In the genomic region with DNA sequence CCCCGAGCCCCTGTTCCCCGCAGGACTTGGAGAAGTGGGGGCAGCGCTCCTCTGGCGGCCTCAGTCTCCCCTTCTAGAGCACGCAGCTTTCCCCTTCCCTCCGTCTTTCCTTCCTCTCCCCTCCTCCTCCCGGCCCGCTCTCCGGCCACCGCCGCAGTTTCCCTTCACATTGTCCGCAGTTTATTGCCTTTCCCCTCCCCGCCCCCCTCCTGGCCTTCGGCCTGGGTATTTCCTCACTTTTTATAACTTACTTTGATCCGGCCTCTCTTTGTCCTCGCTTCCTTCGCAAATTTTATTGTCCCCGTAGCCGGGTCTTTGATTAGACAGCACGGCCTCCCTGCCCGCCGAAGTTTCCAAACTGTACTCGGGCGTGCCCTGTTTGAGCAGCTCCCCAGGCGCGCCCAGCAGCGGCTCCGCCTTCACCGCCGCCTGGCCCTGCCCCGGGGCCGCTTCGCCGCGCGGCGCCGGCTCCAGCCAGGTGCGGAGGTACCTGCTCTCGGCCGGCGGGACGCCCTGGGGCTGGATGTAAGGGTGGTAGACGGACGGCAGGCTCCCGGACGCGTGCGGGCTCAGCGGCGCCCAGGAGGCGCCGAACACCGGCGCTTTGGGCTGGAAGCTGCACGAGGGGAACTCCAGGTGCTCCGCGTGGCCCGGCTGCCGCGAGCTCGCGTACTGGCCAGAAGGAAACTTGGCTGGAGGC, we compare ENCODE assay signal across 7 cellular contexts. TPM values are rescaled to one million over a fixed set of nuclear protein-coding genes. Genes with fewer than 3 reads are reported as not detected.
DNase-seq lines count a peak whose midpoint lies in the region; ATAC-seq and TF ChIP-seq lines count a peak whose summit lies in the region.
"Had no signal": no experiment of that assay in that cellular context is flagged by ENCODE, and none has a peak within 500 bp of the region (broad histone marks: within the 10 kb centered on the region; RNA-seq: fewer than 3 reads in every experiment).

No MANE protein-coding gene starts in this region.

- peaks cover 0 to 12% (median 0%) of the 10 kb centered on the region in 5 experiments for H3K9me3 Mint-ChIP-seq in brain
- H3K9me3 Mint-ChIP-seq in neural crest cell: no peaks in the 10 kb centered on the region

- CTCF ChIA-PET in A673 (lab: Charles Lee): interaction anchor here (0.6 to 2.6 kb wide), 5 partner anchors 11 to 259 kb away, joined by 3 to 9 read pairs (median 6); no protein-coding TSS in a partner anchor

- no peaks in the 10 kb centered on the region for H3K36me3 Mint-ChIP-seq in brain
- peaks cover 10% of the 10 kb centered on the region for H3K36me3 Mint-ChIP-seq in neural crest cell (ENCODE audit: low read depth)

- peak overlapping the region; percentile 64 for H3K27ac ChIP-seq in A673 (ENCODE audit: low read depth, low read length, poor library complexity, severe bottlenecking)

- TF ChIP-seq CTCF in A673 (conservative IDR thresholded peaks at IDR 0.05; ENCODE audit: low read depth, low read length) (no peak), LNCaP clone FGC (IDR thresholded peaks at IDR 0.05; ENCODE audit: control insufficient read depth, extremely low read depth, insufficient read depth) (no peak), brain (conservative IDR thresholded peaks at IDR 0.05) (no peak), neural crest cell (conservative IDR thresholded peaks at IDR 0.05) (no peak)

- DNase-seq in A673 (ENCODE audit: low spot score) (peak; percentile 54), LNCaP clone FGC (ENCODE audit: low read depth) (peak; percentile 15), neural crest cell (ENCODE audit: low read depth, low spot score) (no peak)

- no TSS peak for BruUV-seq in A673 (replicated peaks; lab: Mats Ljungman, UMichigan)

- H3K27ac Mint-ChIP-seq in brain: peak overlapping the region in 1 of 5 experiments; percentile 87
- no peak overlapping the region for H3K27ac Mint-ChIP-seq in neural crest cell (ENCODE audit: unreplicated experiment)

- H3K36me3 ChIP-seq in A673 (ENCODE audit: insufficient read depth, low read length, poor library complexity, severe bottlenecking): no peaks in the 10 kb centered on the region

- H3K27me3 Mint-ChIP-seq in brain (no peaks in the 10 kb centered on the region), neural crest cell (ENCODE audit: low read depth) (peaks cover 99% of the 10 kb centered on the region)

- peak overlapping the region; percentile 50 to 93 (median 82) for H3K4me3 Mint-ChIP-seq in brain
- peak overlapping the region; percentile 93 for H3K4me3 Mint-ChIP-seq in neural crest cell

- H3K4me1 Mint-ChIP-seq in brain (peaks cover 10% of the 10 kb centered on the region), neural crest cell (peaks cover 4% of the 10 kb centered on the region)

- H3K4me3 ChIP-seq in A673 (ENCODE audit: low read depth, low read length, poor library complexity, severe bottlenecking) (peak overlapping the region; percentile 60), LNCaP clone FGC (ENCODE audit: low read depth, low read length) (peak overlapping the region; percentile 46)

- H3K4me1 ChIP-seq in A673 (ENCODE audit: insufficient read depth, low read length, poor library complexity, severe bottlenecking): peaks cover 20% of the 10 kb centered on the region

- H3K27me3 ChIP-seq in A673 (replicated peaks; ENCODE audit: insufficient read depth, low read depth, low read length, poor library complexity): no peaks in the 10 kb centered on the region

- ATAC-seq in HG03139 (IDR thresholded peaks at IDR 0.05; ENCODE audit: unreplicated experiment) (no peak), GM21367 (IDR thresholded peaks at IDR 0.05; ENCODE audit: unreplicated experiment) (no peak)

- no peaks in the 10 kb centered on the region for H3K9me3 ChIP-seq in A673 (ENCODE audit: low read depth, low read length, poor library complexity, severe bottlenecking)

- intact Hi-C loops in A673 (cut with micrococcal nuclease; ENCODE audit: unreplicated experiment): no loop called here

- POLR2A ChIA-PET in A673 (lab: Charles Lee; ENCODE audit: low non-redundant PET): interaction anchor here (0.5 to 0.7 kb wide), 5 partner anchors 15 to 584 kb away, joined by 3 to 12 read pairs (median 8); partner anchors contain the start of gene HOXB7

RNA-seq across cellular contexts. Expression of gene HOXB9, which starts 0.5 kb away (rescaled TPM):
- total RNA-seq in A673 (2021) (8.2 and 14.6 TPM in 2 replicates), neural crest cell (84.1 and 89.8 TPM in 2 replicates)
- polyA plus RNA-seq in brain (ENCODE audit: insufficient read depth, low read depth, low replicate concordance): 5.0 TPM
- total RNA-seq: lung microvascular endothelial cell had no signal

RNA-seq across cellular contexts. Expression of gene HOXB8, which starts 10.6 kb away (rescaled TPM):
- total RNA-seq in A673 (2021): 13.1 and 16.3 TPM in 2 replicates
- polyA plus RNA-seq in brain (ENCODE audit: insufficient read depth, low read depth, low replicate concordance): 65.2 TPM
- total RNA-seq in neural crest cell: 19.7 and 22.9 TPM in 2 replicates
- total RNA-seq: lung microvascular endothelial cell had no signal

RNA-seq across cellular contexts. Expression of gene HOXB7, which starts 14.8 kb away (rescaled TPM):
- 32.2 and 37.9 TPM in 2 replicates for total RNA-seq in A673 (2021)
- polyA plus RNA-seq in brain (ENCODE audit: insufficient read depth, low read depth, low replicate concordance): 37.1 TPM
- 8.5 and 11.4 TPM in 2 replicates for total RNA-seq in neural crest cell

RNA-seq across cellular contexts. Expression of gene HOXB6, which starts 20.9 kb away (rescaled TPM):
- total RNA-seq in A673 (2021): 19.8 and 27.6 TPM in 2 replicates
- 31.9 TPM for polyA plus RNA-seq in brain (ENCODE audit: insufficient read depth, low read depth, low replicate concordance)
- 9.6 and 11.5 TPM in 2 replicates for total RNA-seq in neural crest cell

RNA-seq across cellular contexts. Expression of gene HOXB5, which starts 32.1 kb away (rescaled TPM):
- total RNA-seq in A673 (2021) (5.9 and 6.4 TPM in 2 replicates), neural crest cell (2.3 and 2.6 TPM in 2 replicates)
- 234 TPM for polyA plus RNA-seq in brain (ENCODE audit: insufficient read depth, low read depth, low replicate concordance)
- total RNA-seq: lung microvascular endothelial cell had no signal
